ENCODE assay signal across 17 cellular contexts in the genomic region with DNA sequence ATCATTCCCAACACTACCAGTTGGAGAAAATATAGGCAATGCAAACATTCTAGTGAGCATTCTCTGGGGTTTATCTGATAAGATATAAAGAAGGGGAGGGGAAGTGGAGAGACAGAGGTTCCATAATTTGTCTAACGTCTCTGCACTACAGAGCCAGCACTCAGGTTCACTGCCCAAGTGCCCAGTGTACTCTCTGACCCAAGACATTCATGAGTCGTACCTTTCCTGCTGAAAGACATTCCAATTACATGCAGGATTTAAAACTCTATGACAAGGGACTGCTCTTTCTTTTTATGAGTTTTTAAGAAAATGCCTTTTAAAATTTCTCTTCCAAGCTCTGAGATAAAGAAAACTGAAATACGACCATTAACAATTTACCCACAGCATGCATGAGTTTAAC.
"Had no signal": no experiment of that assay in that cellular context is flagged by ENCODE, and none has a peak within 500 bp of the region (broad histone marks: within the 10 kb centered on the region; RNA-seq: fewer than 3 reads in every experiment).

No MANE protein-coding gene starts in this region.

- H3K4me3 Mint-ChIP-seq: activated T-helper 1 cell treated with anti-CD3 and anti-CD28 coated beads, Interleukin-12 subunit alpha, Interleukin-12 subunit beta, Interleukin-2, Interleukin-4 antibody, amounts not matched to agents 30 ng/mL and 10 ng/mL and 1 ng/mL, durations not matched to agents 14 hours and 24 hours and 36 hours; neural crest cell; stimulated activated naive B cell treated with anti-CD40 and anti-IgM and Interleukin-4, amounts not matched to agents 10 μg/mL and 1 μg/mL and 100 μg/mL, for 72 hours had no signal

- H3K27ac ChIP-seq: ovary, thyroid gland had no signal

- H3K27me3 Mint-ChIP-seq: stimulated activated naive B cell treated with anti-CD40 and anti-IgM and Interleukin-4, amounts not matched to agents 10 μg/mL and 1 μg/mL and 100 μg/mL, for 72 hours had no signal

- FAIRE-seq: urothelium cell line had no signal

- H3K9me3 Mint-ChIP-seq: activated T-helper 1 cell treated with anti-CD3 and anti-CD28 coated beads, Interleukin-12 subunit alpha, Interleukin-12 subunit beta, Interleukin-2, Interleukin-4 antibody, amounts not matched to agents 30 ng/mL and 10 ng/mL and 1 ng/mL, durations not matched to agents 14 hours and 24 hours and 36 hours; neural crest cell; stimulated activated naive B cell treated with anti-CD40 and anti-IgM and Interleukin-4, amounts not matched to agents 10 μg/mL and 1 μg/mL and 100 μg/mL, for 72 hours had no signal

- H3K4me1 ChIP-seq: thyroid gland had no signal

- H3K36me3 ChIP-seq: ovary, thyroid gland had no signal

- DNase-seq: activated CD4-positive, alpha-beta T cell treated with anti-CD3 and anti-CD28 coated beads, Interleukin-2, amount 50 U/mL, for 1 hour; activated CD8-positive, alpha-beta memory T cell treated with anti-CD3 and anti-CD28 coated beads for 24 hours; activated naive CD4-positive, alpha-beta T cell; aorta; dermis blood vessel endothelial cell; erythroblast; islet precursor cell; midbrain; stimulated activated CD4-positive, alpha-beta T cell treated with anti-CD3 and anti-CD28 coated beads, Interleukin-4, amount 100 ng/mL, for 1 hour; stimulated activated naive B cell treated with anti-CD40 and anti-IgM and Interleukin-4, amounts not matched to agents 10 μg/mL and 1 μg/mL and 100 μg/mL, for 72 hours; thyroid gland had no signal

- H3K9me3 ChIP-seq: ovary, thyroid gland had no signal

- H3K4me3 ChIP-seq: ovary, thyroid gland had no signal

- H3K27me3 ChIP-seq: ovary, thyroid gland had no signal

- ATAC-seq: activated CD4-positive, CD25-positive, alpha-beta regulatory T cell treated with anti-CD3 and anti-CD28 coated beads, Interleukin-2, amount 50 U/mL, for 24 hours; left lobe of liver; stimulated activated naive B cell treated with anti-CD40 and anti-IgM and Interleukin-4, amounts not matched to agents 10 μg/mL and 1 μg/mL and 100 μg/mL, for 72 hours had no signal

- H3K27ac Mint-ChIP-seq: activated T-helper 1 cell treated with anti-CD3 and anti-CD28 coated beads, Interleukin-12 subunit alpha, Interleukin-12 subunit beta, Interleukin-2, Interleukin-4 antibody, amounts not matched to agents 30 ng/mL and 10 ng/mL and 1 ng/mL, durations not matched to agents 14 hours and 24 hours and 36 hours; stimulated activated naive B cell treated with anti-CD40 and anti-IgM and Interleukin-4, amounts not matched to agents 10 μg/mL and 1 μg/mL and 100 μg/mL, for 72 hours had no signal
